ENCODE assay signal across 10 cellular contexts in the genomic region with DNA sequence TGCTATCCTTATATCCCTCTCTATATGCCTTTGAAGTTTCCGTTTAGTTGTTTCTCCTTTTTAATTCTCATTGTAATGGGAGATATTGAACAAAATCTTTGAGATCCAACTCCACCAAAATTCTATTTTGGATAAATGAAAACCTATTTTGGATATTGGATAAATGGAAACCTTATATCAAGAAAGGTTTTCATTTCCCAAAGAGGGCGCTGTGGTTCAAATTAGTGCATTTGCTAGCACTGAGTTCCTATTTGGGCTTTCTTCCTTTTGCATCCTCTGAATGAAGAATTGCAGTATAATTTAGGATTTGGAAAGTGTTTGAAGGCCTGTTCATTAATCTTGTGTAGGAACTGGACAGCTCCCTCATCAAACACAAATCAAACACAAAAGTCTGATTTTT.
DNase-seq lines count a peak whose midpoint lies in the region; ATAC-seq, FAIRE-seq and TF ChIP-seq lines count a peak whose summit lies in the region.
"Had no signal": no experiment of that assay in that cellular context is flagged by ENCODE, and none has a peak within 500 bp of the region (broad histone marks: within the 10 kb centered on the region; RNA-seq: fewer than 3 reads in every experiment).

No MANE protein-coding gene starts in this region.

- no peak for DNase-seq in Panc1 (ENCODE audit: low read depth, low spot score)
- DNase-seq in fibroblast of pulmonary artery (ENCODE audit: low read depth), result peak; percentile 55
- DNase-seq in LoVo (ENCODE audit: low spot score), result no peak
- no peak for DNase-seq in islet precursor cell
- DNase-seq: stimulated activated CD4-positive, alpha-beta T cell treated with anti-CD3 and anti-CD28 coated beads, Interleukin-4, amount 100 ng/mL, for 24 hours had no signal

- no peak overlapping the region for H3K4me3 ChIP-seq in Panc1 (ENCODE audit: low read depth in 2 of 2, low read length in 2 of 2)
- H3K4me3 ChIP-seq in fibroblast of pulmonary artery (replicated peaks; ENCODE audit: low read depth, low read length), result no peak overlapping the region

- POLR2A ChIA-PET in Panc1 (lab: Charles Lee), result no interaction called here

- no peaks in the 10 kb centered on the region for H3K36me3 ChIP-seq in Panc1 (ENCODE audit: control insufficient read depth, insufficient read depth, low read length)

- CTCF ChIA-PET in Panc1 (lab: Charles Lee), result no interaction called here

- intact Hi-C loops in Panc1 (cut with micrococcal nuclease; ENCODE audit: unreplicated experiment), result no loop called here

- H3K27ac ChIP-seq in Panc1 (ENCODE audit: low read length), result no peak overlapping the region

- TF ChIP-seq CTCF in Panc1 (IDR thresholded peaks at IDR 0.05), result peak; percentile 57; the same call in 1 of the 2 replicates
- peak; percentile 54 for TF ChIP-seq CTCF in fibroblast of pulmonary artery (IDR thresholded peaks at IDR 0.05; ENCODE audit: low read length, missing control alignments)

- H3K9me3 ChIP-seq in Panc1 (ENCODE audit: control insufficient read depth, insufficient read depth, low read depth, low read length), result no peaks in the 10 kb centered on the region

- no peaks in the 10 kb centered on the region for H3K4me1 ChIP-seq in Panc1 (ENCODE audit: control insufficient read depth, insufficient read depth, low read length)

- peak; percentile 86 for FAIRE-seq in A204.1 (lab: Jason Lieb, UNC)
- peak; percentile 83 for FAIRE-seq in G401.6 (lab: Jason Lieb, UNC)
- FAIRE-seq: GM18507 had no signal

- ATAC-seq in Panc1, result no peak
- no peak for ATAC-seq in HG03196 (IDR thresholded peaks at IDR 0.05; ENCODE audit: unreplicated experiment)
- no peak for ATAC-seq in HG02678 (IDR thresholded peaks at IDR 0.05; ENCODE audit: unreplicated experiment)

- H3K27me3 ChIP-seq in Panc1 (ENCODE audit: control insufficient read depth, insufficient read depth, low read length), result no peaks in the 10 kb centered on the region

- no TSS peak for BruUV-seq in Panc1 (replicated peaks; lab: Mats Ljungman, UMichigan)

- in situ Hi-C loops in Panc1 (cut with HindIII; ENCODE audit: low pct_unique_long_range_greater_than_20kb, low sequenced_read_pairs), result no loop called here
